Comparison of ENCODE assay signal across 1 cellular context in genomic region chr13:34124912-34125311, GRCh38.
TF ChIP-seq lines count a peak whose summit lies in the region.

No MANE protein-coding gene starts in this region.

TF ChIP-seq in GM23338, 12 proteins besides CTCF, POLR2A, EP300 and RAD21 (continued from another document):
- TF ChIP-seq ZNF462 (CRISPR knock-in tag; IDR thresholded peaks at IDR 0.05), result no peak
TF ChIP-seq in GM23338: peak in this region for 0.
